In genomic region chr6:11538799-11539468, GRCh38 we compare ENCODE assay signal across 8 cellular contexts. TPM values are rescaled to one million over a fixed set of nuclear protein-coding genes. Genes with fewer than 3 reads are reported as not detected.
DNase-seq lines count a peak whose midpoint lies in the region; ATAC-seq and TF ChIP-seq lines count a peak whose summit lies in the region.

No MANE protein-coding gene starts in this region.

- H3K4me1 ChIP-seq in HCT116 (ENCODE audit: control insufficient read depth in 1 of 2, insufficient read depth in 2 of 2, low read length in 2 of 2), result peaks cover 7 to 15% of the 10 kb centered on the region in 2 experiments
- H3K4me1 ChIP-seq in OCI-LY3 (ENCODE audit: low read length), result peaks cover 36% of the 10 kb centered on the region

- H3K27ac ChIP-seq in HCT116 (ENCODE audit: low read depth, low read length) (no peak overlapping the region), OCI-LY3 (ENCODE audit: low read length) (peak overlapping the region; percentile 81)

- no peak overlapping the region for H3K4me2 ChIP-seq in HCT116 (ENCODE audit: low read length)
- H3K4me2 ChIP-seq in OCI-LY3 (ENCODE audit: low read length), result peak overlapping the region; percentile 94

- no peak for TF ChIP-seq RAD21 in HCT116 (IDR thresholded peaks at IDR 0.05; ENCODE audit: low read depth)

- H3K27me3 ChIP-seq in HCT116 (ENCODE audit: insufficient read depth, low read length), result no peaks in the 10 kb centered on the region
- no peaks in the 10 kb centered on the region for H3K27me3 ChIP-seq in OCI-LY3 (ENCODE audit: low read depth, low read length)

- H3K36me3 ChIP-seq in HCT116 (ENCODE audit: control insufficient read depth in 1 of 2, insufficient read depth in 2 of 2, low read length in 2 of 2) (no peaks in the 10 kb centered on the region), OCI-LY3 (replicated peaks; ENCODE audit: low read depth, low read length) (peaks cover 6% of the 10 kb centered on the region)

- H2AFZ ChIP-seq in HCT116 (ENCODE audit: low read depth, low read length, poor library complexity, severe bottlenecking) (no peak overlapping the region), OCI-LY3 (ENCODE audit: low read depth, low read length) (no peak overlapping the region)

- intact Hi-C loops in HCT116 (cut with micrococcal nuclease) (no loop called here), posterior vena cava (cut with DNase I) (no loop called here)

- no peak for DNase-seq in HCT116 (ENCODE audit: low read depth, low spot score)
- no peak for DNase-seq in epithelial cell of proximal tubule (ENCODE audit: low read depth)
- DNase-seq in skeletal muscle cell (ENCODE audit: low read depth), result no peak
- DNase-seq in posterior vena cava (ENCODE audit: low spot score), result no peak
- no peak for DNase-seq in stimulated activated CD4-positive, alpha-beta T cell treated with anti-CD3 and anti-CD28 coated beads, Interleukin-4, amount 100 ng/mL, for 1 hour
- DNase-seq in cerebellar nuclear complex (lab: John Stamatoyannopoulos, UW), result no peak
- DNase-seq in D341Med (ENCODE audit: low spot score), result no peak

- BruUV-seq in HCT116 (replicated peaks; lab: Mats Ljungman, UMichigan), result TSS peak; percentile 51

- H3K9me3 ChIP-seq in HCT116 (ENCODE audit: control insufficient read depth in 1 of 2, insufficient read depth in 1 of 2, low read depth in 1 of 2, low read length in 2 of 2), result no peaks in the 10 kb centered on the region
- H3K9me3 ChIP-seq in OCI-LY3 (ENCODE audit: insufficient read depth, low read length), result no peaks in the 10 kb centered on the region

- H3K9me2 ChIP-seq in HCT116 (ENCODE audit: insufficient read depth), result no peaks in the 10 kb centered on the region

- ATAC-seq in HCT116, result no peak

- POLR2A ChIA-PET in HCT116 (lab: Charles Lee), result no interaction called here

- TF ChIP-seq CTCF in HCT116 (IDR thresholded peaks at IDR 0.05 in 2 of 3, conservative IDR thresholded peaks at IDR 0.05 in 1 of 3; ENCODE audit: borderline replicate concordance in 1 of 3, insufficient read depth in 1 of 3, low read depth in 2 of 3, low read length in 2 of 3) (no peak), OCI-LY3 (IDR thresholded peaks at IDR 0.05; ENCODE audit: low read depth, low read length) (no peak), epithelial cell of proximal tubule (conservative IDR thresholded peaks at IDR 0.05; ENCODE audit: low read depth, low read length) (no peak)

- H3K4me3 ChIP-seq in HCT116 (replicated peaks in 1 of 2; ENCODE audit: low read depth in 1 of 2, low read length in 2 of 2), result no peak overlapping the region
- peak overlapping the region; percentile 88 for H3K4me3 ChIP-seq in OCI-LY3 (ENCODE audit: low read length)
- peak overlapping the region; percentile 71 for H3K4me3 ChIP-seq in epithelial cell of proximal tubule (ENCODE audit: low read depth, low read length)
- peak overlapping the region; percentile 62 for H3K4me3 ChIP-seq in skeletal muscle cell (ENCODE audit: low read depth, low read length)

- no peaks in the 10 kb centered on the region for H3K79me2 ChIP-seq in HCT116 (ENCODE audit: insufficient read depth, low read length)
- H3K79me2 ChIP-seq in OCI-LY3 (ENCODE audit: low read length), result peaks cover 63% of the 10 kb centered on the region

- TF ChIP-seq POLR2A in HCT116 (IDR thresholded peaks at IDR 0.05; ENCODE audit: borderline replicate concordance, extremely low read depth, insufficient read depth, insufficient read length), result no peak

- H4K20me1 ChIP-seq in HCT116 (ENCODE audit: insufficient read depth), result no peaks in the 10 kb centered on the region
- peaks cover 33% of the 10 kb centered on the region for H4K20me1 ChIP-seq in OCI-LY3 (ENCODE audit: insufficient read depth, low read length)

- RAD21 ChIA-PET in HCT116 (lab: Charles Lee; ENCODE audit: low non-redundant PET in 1 of 2, low total read pairs in 2 of 2, uncharacterized antibody in 2 of 2, unreplicated experiment in 2 of 2), result no interaction called here

- H3K9ac ChIP-seq in HCT116 (ENCODE audit: low read length) (no peak overlapping the region), OCI-LY3 (ENCODE audit: low read length) (peak overlapping the region; percentile 79)

- CTCF ChIA-PET in HCT116 (lab: Charles Lee), result no interaction called here

TF ChIP-seq in HCT116, 20 proteins besides CTCF, POLR2A, EP300 and RAD21:
- no peak for TF ChIP-seq ELF1 (IDR thresholded peaks at IDR 0.05; ENCODE audit: borderline replicate concordance, low read depth)
- no peak for TF ChIP-seq EZH2phosphoT487 (IDR thresholded peaks at IDR 0.05; ENCODE audit: borderline replicate concordance)
- TF ChIP-seq ATF3 (IDR thresholded peaks at IDR 0.05), result no peak
- no peak for TF ChIP-seq TCF7L2 (IDR thresholded peaks at IDR 0.05; ENCODE audit: borderline replicate concordance, extremely low read depth, insufficient read depth, insufficient read length)
- no peak for TF ChIP-seq SIN3A (IDR thresholded peaks at IDR 0.05; ENCODE audit: low read depth)
- no peak for TF ChIP-seq CBX3 (IDR thresholded peaks at IDR 0.05; ENCODE audit: low read depth)
- TF ChIP-seq POLR2AphosphoS5 (IDR thresholded peaks at IDR 0.05; ENCODE audit: low read depth, low read length), result no peak
- TF ChIP-seq REST (IDR thresholded peaks at IDR 0.05; ENCODE audit: low read depth), result no peak
- TF ChIP-seq JUND (IDR thresholded peaks at IDR 0.05), result no peak
- no peak for TF ChIP-seq ZNF274 (IDR thresholded peaks at IDR 0.05; ENCODE audit: low read depth, low read length)
- no peak for TF ChIP-seq SP1 (IDR thresholded peaks at IDR 0.05; ENCODE audit: low read depth)
- no peak for TF ChIP-seq EZH2 (IDR thresholded peaks at IDR 0.05)
TF ChIP-seq in HCT116: peak in this region for 0.

RNA-seq across cellular contexts. Expression of gene TMEM170B, which starts 1.4 kb away (rescaled TPM):
- total RNA-seq in HCT116 (2021; ENCODE audit: unreplicated experiment), result 1.0 TPM
- polyA plus RNA-seq in HCT116 (2012), result 0.12 and 0.17 TPM in 2 replicates
- 0.92 and 1.2 TPM in 2 replicates for total RNA-seq in epithelial cell of proximal tubule
- total RNA-seq in posterior vena cava, result 1 to 10 TPM; 5.6 to 9.5 TPM

Comparison
In these comparisons a context has a peak if more than half of its experiments do, and no peak if none do; other contexts are left out.
1. H3K4me3 ChIP-seq: peak in OCI-LY3 (single experiment), epithelial cell of proximal tubule (single experiment) and skeletal muscle cell (single experiment); none in HCT116 (0 of 2).